ENCODE assay signal across 18 cellular contexts in genomic region chr15:40633178-40633577, GRCh38. TPM values are rescaled to one million over a fixed set of nuclear protein-coding genes. Genes with fewer than 3 reads are reported as not detected.
DNase-seq lines count a peak whose midpoint lies in the region; TF ChIP-seq lines count a peak whose summit lies in the region.
"Had no signal": no experiment of that assay in that cellular context is flagged by ENCODE, and none has a peak within 500 bp of the region (broad histone marks: within the 10 kb centered on the region; RNA-seq: fewer than 3 reads in every experiment).

No MANE protein-coding gene starts in this region.

- no peak overlapping the region for H3K27ac ChIP-seq in effector memory CD4-positive, alpha-beta T cell (ENCODE audit: insufficient read depth, low read length, poor library complexity, severe bottlenecking)
- H3K27ac ChIP-seq: skin epidermis, tibial nerve had no signal

- in situ Hi-C loops in HAP-1 (cut with MboI; ENCODE audit: low sequenced_read_pairs): no loop called here

- POLR2A ChIA-PET in BJ (lab: Charles Lee): no interaction called here

- DNase-seq in BJ (ENCODE audit: low read depth) (peak; percentile 19), HFF-Myc (ENCODE audit: extremely low read depth, low read depth) (peak; percentile 37), amniotic epithelial cell (ENCODE audit: low read depth) (peak; percentile 75), fibroblast of villous mesenchyme (ENCODE audit: low read depth) (peak; percentile 84), epidermal melanocyte (ENCODE audit: insufficient read length, low spot score) (no peak), mucosa of gallbladder (ENCODE audit: low spot score) (no peak), HAP-1 (ENCODE audit: low spot score in 2 of 2) (no peak)
- no peak for DNase-seq in effector memory CD4-positive, alpha-beta T cell
- DNase-seq: activated B cell treated with CpG ODN at 0.5 μM for 24 hours; activated CD4-positive, alpha-beta T cell treated with anti-CD3 and anti-CD28 coated beads, Interleukin-2, amount 50 U/mL, for 48 hours; activated effector memory CD4-positive, alpha-beta T cell treated with anti-CD3 and anti-CD28 coated beads, Interleukin-2, amount 50 U/mL, for 16 hours; KBM-7; NCI-H1930; NCI-H510A; stimulated activated CD4-positive, alpha-beta T cell treated with anti-CD3 and anti-CD28 coated beads, Interleukin-2, amount 100 ng/mL, for 24 hours; T1000 had no signal

- no peaks in the 10 kb centered on the region for H3K27me3 ChIP-seq in BJ (ENCODE audit: control insufficient read depth, insufficient read depth, low read length)
- no peaks in the 10 kb centered on the region for H3K27me3 ChIP-seq in HAP-1 (ENCODE audit: low read depth)
- H3K27me3 ChIP-seq in effector memory CD4-positive, alpha-beta T cell (replicated peaks; ENCODE audit: control insufficient read depth, insufficient read depth, low read length, poor library complexity, severe bottlenecking): no peaks in the 10 kb centered on the region
- H3K27me3 ChIP-seq: tibial nerve had no signal

- CTCF ChIA-PET in BJ (lab: Yijun Ruan, JAX): interaction anchor here (1.0 kb wide), 1 partner anchor 15 kb away, joined by 3 read pairs; no protein-coding TSS in a partner anchor

- TF ChIP-seq CTCF in BJ (IDR thresholded peaks at IDR 0.05; ENCODE audit: insufficient read depth, low read depth, low read length): no peak
- no peak for TF ChIP-seq CTCF in HFF-Myc (IDR thresholded peaks at IDR 0.05; ENCODE audit: low read depth, low read length, missing control alignments)
- TF ChIP-seq CTCF in fibroblast of villous mesenchyme (IDR thresholded peaks at IDR 0.05; ENCODE audit: insufficient read depth, low read depth, low read length): no peak

- H3K36me3 ChIP-seq in BJ (ENCODE audit: control insufficient read depth, insufficient read depth, low read length) (no peaks in the 10 kb centered on the region), HAP-1 (replicated peaks) (peaks cover 30% of the 10 kb centered on the region)
- no peaks in the 10 kb centered on the region for H3K36me3 ChIP-seq in effector memory CD4-positive, alpha-beta T cell (ENCODE audit: control insufficient read depth, insufficient read depth, low read length)
- H3K36me3 ChIP-seq: tibial nerve had no signal

- H3K4me3 ChIP-seq in BJ (ENCODE audit: low read depth, low read length) (no peak overlapping the region), HFF-Myc (replicated peaks; ENCODE audit: low read depth, low read length) (no peak overlapping the region), fibroblast of villous mesenchyme (ENCODE audit: low read depth, low read length) (no peak overlapping the region), HAP-1 (no peak overlapping the region)
- H3K4me3 ChIP-seq in effector memory CD4-positive, alpha-beta T cell (ENCODE audit: insufficient read depth, low read depth, low read length, poor library complexity, severe bottlenecking): no peak overlapping the region
- H3K4me3 ChIP-seq: skin epidermis, tibial nerve had no signal

- H3K4me1 ChIP-seq in HAP-1: no peaks in the 10 kb centered on the region
- no peaks in the 10 kb centered on the region for H3K4me1 ChIP-seq in effector memory CD4-positive, alpha-beta T cell (ENCODE audit: control insufficient read depth, insufficient read depth, low read length, poor library complexity, severe bottlenecking)
- H3K4me1 ChIP-seq: tibial nerve had no signal

- no peaks in the 10 kb centered on the region for H3K9me3 ChIP-seq in HAP-1
- no peaks in the 10 kb centered on the region for H3K9me3 ChIP-seq in effector memory CD4-positive, alpha-beta T cell (ENCODE audit: control insufficient read depth, low read length)
- H3K9me3 ChIP-seq: tibial nerve had no signal

RNA-seq across cellular contexts. Expression of gene KNL1, which starts 39.1 kb away (rescaled TPM):
- polyA plus RNA-seq in BJ (2011; rRNA removed): 3.9 and 8.5 TPM in 2 replicates
- polyA minus RNA-seq in BJ (2011; rRNA and poly(A)+ RNA removed): 5.3 and 6.9 TPM in 2 replicates
- total RNA-seq in fibroblast of villous mesenchyme (12.9 and 22.9 TPM in 2 replicates), mucosa of gallbladder (2.3 TPM)

Comparison
In these comparisons a context has a peak if more than half of its experiments do, and no peak if none do; other contexts are left out.
1. DNase-seq: peak in BJ (single experiment), HFF-Myc (single experiment), amniotic epithelial cell (single experiment) and fibroblast of villous mesenchyme (single experiment); none in epidermal melanocyte (single experiment), mucosa of gallbladder (single experiment), HAP-1 (0 of 2) and effector memory CD4-positive, alpha-beta T cell (0 of 3).